Comparison of ENCODE assay signal across 8 cellular contexts in genomic region chr10:43138757-43139241, GRCh38. TPM values are rescaled to one million over a fixed set of nuclear protein-coding genes. Genes with fewer than 3 reads are reported as not detected.
DNase-seq lines count a peak whose midpoint lies in the region; ATAC-seq and TF ChIP-seq lines count a peak whose summit lies in the region.

No MANE protein-coding gene starts in this region.

- H3K79me2 ChIP-seq in GM23338 (replicated peaks; ENCODE audit: insufficient read depth) (peaks cover 29% of the 10 kb centered on the region), MM.1S (ENCODE audit: low read length) (peaks cover 58% of the 10 kb centered on the region)

- H3K9ac ChIP-seq in MM.1S (ENCODE audit: low read length) = peak overlapping the region; percentile 73

- H4K20me1 ChIP-seq in GM23338 (replicated peaks; ENCODE audit: insufficient read depth) (peaks cover 12% of the 10 kb centered on the region), MM.1S (ENCODE audit: insufficient read depth, low read length) (no peaks in the 10 kb centered on the region)

- H3K4me1 Mint-ChIP-seq in GM23338 = peaks cover 12% of the 10 kb centered on the region

- no peaks in the 10 kb centered on the region for H3K9me2 ChIP-seq in GM23338 (ENCODE audit: insufficient read depth)
- H3K9me2 ChIP-seq in MM.1S (replicated peaks; ENCODE audit: insufficient read depth, low read length) = no peaks in the 10 kb centered on the region

- peak overlapping the region; percentile 92 for H3K4me3 Mint-ChIP-seq in GM23338

- H3K36me3 ChIP-seq in GM06990 (ENCODE audit: control insufficient read depth, insufficient read depth, low read length) (no peaks in the 10 kb centered on the region), GM23338 (ENCODE audit: insufficient read depth) (no peaks in the 10 kb centered on the region), MM.1S (replicated peaks; ENCODE audit: insufficient read depth, low read length) (no peaks in the 10 kb centered on the region), lung (ENCODE audit: control insufficient read depth in 2 of 2, insufficient read depth in 2 of 2, low read length in 2 of 2) (no peaks in the 10 kb centered on the region)

- 0 to 1% methylated on average over 22 of the region's 22 CpGs for WGBS in lung, 2 donors

- H3K27ac Mint-ChIP-seq in GM23338 = peak overlapping the region; percentile 43; the same call in 1 of the 2 replicates

- H3K4me1 ChIP-seq in GM23338 (ENCODE audit: insufficient read depth) (0 out of 2 replicates have a peak, but pooled peaks cover 3% of the 10 kb centered on the region), MM.1S (ENCODE audit: low read length) (peaks cover 41% of the 10 kb centered on the region), lung (ENCODE audit: control insufficient read depth in 2 of 2, insufficient read depth in 2 of 2, low read length in 2 of 2) (peaks cover 4% of the 10 kb centered on the region in 2 donors)

- H3K36me3 Mint-ChIP-seq in GM23338 (ENCODE audit: low read depth) = no peaks in the 10 kb centered on the region

- H2AFZ ChIP-seq in GM23338 (peak overlapping the region; percentile 94; the same call in 1 of the 2 replicates), MM.1S (ENCODE audit: low read length) (no peak overlapping the region; the same call in 1 of the 2 replicates)

- H3F3A ChIP-seq in GM23338 (replicated peaks; ENCODE audit: low read depth) (0 out of 2 replicates have a peak, but pooled peaks cover 4% of the 10 kb centered on the region), MM.1S (ENCODE audit: insufficient read depth, low read length) (peaks cover 31% of the 10 kb centered on the region)

- H3K27me3 ChIP-seq in GM06990 (replicated peaks; ENCODE audit: control insufficient read depth, insufficient read depth, low read length) = no peaks in the 10 kb centered on the region
- peaks cover 34% of the 10 kb centered on the region for H3K27me3 ChIP-seq in GM23338 (ENCODE audit: insufficient read depth)
- no peaks in the 10 kb centered on the region for H3K27me3 ChIP-seq in MM.1S (replicated peaks; ENCODE audit: insufficient read depth, low read length)
- H3K27me3 ChIP-seq in lung (ENCODE audit: control insufficient read depth, insufficient read depth) = no peaks in the 10 kb centered on the region

- H3K27ac ChIP-seq in GM23338 (ENCODE audit: low read depth) = no peak overlapping the region
- peak overlapping the region; percentile 84 for H3K27ac ChIP-seq in MM.1S (ENCODE audit: low read length)
- peak overlapping the region; percentile 92 to 97 for H3K27ac ChIP-seq in coronary artery
- peak overlapping the region; percentile 94 to 100 for H3K27ac ChIP-seq in lung (ENCODE audit: low read depth in 1 of 2, low read length in 1 of 2)

- peak overlapping the region; percentile 95 for H3K4me2 ChIP-seq in GM23338
- peak overlapping the region; percentile 71 for H3K4me2 ChIP-seq in MM.1S (ENCODE audit: low read depth, low read length)

- H3K9me3 ChIP-seq in MM.1S (replicated peaks; ENCODE audit: insufficient read depth, low read length) (no peaks in the 10 kb centered on the region), lung (ENCODE audit: control insufficient read depth in 2 of 2, insufficient read depth in 1 of 2, low read length in 1 of 2) (no peaks in the 10 kb centered on the region)

- peak overlapping the region; percentile 91 for H3K4me3 ChIP-seq in GM06990 (replicated peaks; ENCODE audit: low read depth, low read length)
- peak overlapping the region; percentile 91 for H3K4me3 ChIP-seq in GM23338
- H3K4me3 ChIP-seq in MM.1S (ENCODE audit: low read length) = peak overlapping the region; percentile 74
- peak overlapping the region; percentile 88 for H3K4me3 ChIP-seq in coronary artery
- H3K4me3 ChIP-seq in lung = peak overlapping the region; percentile 71

- peak; percentile 45 for ATAC-seq in GM23338
- ATAC-seq in lung (ENCODE audit: insufficient read depth, low FRiP score) = no peak

- no peak for TF ChIP-seq CTCF in GM06990 (IDR thresholded peaks at IDR 0.05; ENCODE audit: insufficient read depth, low read length, poor library complexity, severe bottlenecking)
- no peak for TF ChIP-seq CTCF in GM23338 (conservative IDR thresholded peaks at IDR 0.05; ENCODE audit: low read depth in 2 of 2)
- TF ChIP-seq CTCF in MM.1S (IDR thresholded peaks at IDR 0.05; ENCODE audit: low read length) = no peak
- no peak for TF ChIP-seq CTCF in coronary artery (IDR thresholded peaks at IDR 0.05)
- no peak for TF ChIP-seq CTCF in lung (IDR thresholded peaks at IDR 0.05; ENCODE audit: control extremely low read depth, extremely low read depth)

- H3K9me3 Mint-ChIP-seq in GM23338 = no peaks in the 10 kb centered on the region; the same call in 2 of the 3 replicates

- peaks cover 16% of the 10 kb centered on the region for H3K27me3 Mint-ChIP-seq in GM23338 (ENCODE audit: insufficient read depth, low read depth, poor library complexity)

- DNase-seq in GM06990 (ENCODE audit: extremely low read depth, insufficient read length) (no peak), GM23338 (ENCODE audit: low spot score) (peak; percentile 50), MM.1S (peak; percentile 71), coronary artery (ENCODE audit: low spot score) (no peak), lung (ENCODE audit: low spot score) (no peak), NCI-H1436 treated with DMSO at 0.1 percent for 48 hours (lab: John Stamatoyannopoulos, UW) (no peak)
- peak; percentile 46 for DNase-seq in activated CD4-positive, CD25-positive, alpha-beta regulatory T cell treated with anti-CD3 and anti-CD28 coated beads, Interleukin-2, amount 50 U/mL, for 16 hours (ENCODE audit: low read depth, low spot score)
- DNase-seq in stimulated activated CD8-positive, alpha-beta memory T cell treated with anti-CD3 and anti-CD28 coated beads, Interleukin-2, amount 100 ng/mL, for 1 hour (ENCODE audit: low read depth in 2 of 2) = peak; percentile 19 to 30

TF ChIP-seq in GM23338, 12 proteins besides CTCF, POLR2A, EP300 and RAD21:
- no peak for TF ChIP-seq REST (IDR thresholded peaks at IDR 0.05; ENCODE audit: unreplicated experiment)
- peak; percentile 31 for TF ChIP-seq EZH2 (IDR thresholded peaks at IDR 0.05; ENCODE audit: low read depth, unreplicated experiment)

RNA-seq across cellular contexts. Expression of gene CSGALNACT2, which starts 0.6 kb away (rescaled TPM):
- total RNA-seq in GM23338 (2014; rRNA removed; shearing (Covaris generic)) = 3.7 and 4.6 TPM in 2 replicates
- polyA plus RNA-seq in GM23338 (2016; fragmentation: Nextera tagmentation; extraction: Ambion mirVana) (2.4 and 3.0 TPM in 2 replicates), lung (10 to 100 TPM in 1 of 2 donors, 1 to 10 TPM in 1; 9.8 to 48.4 TPM)
- total RNA-seq in lung = 10 to 100 TPM; 29.2 to 37.4 TPM

Comparison
In these comparisons a context has a peak if more than half of its experiments do, and no peak if none do; other contexts are left out.
1. DNase-seq: peak in GM23338 (single experiment), MM.1S (single experiment), activated CD4-positive, CD25-positive, alpha-beta regulatory T cell treated with anti-CD3 and anti-CD28 coated beads, Interleukin-2, amount 50 U/mL, for 16 hours (single experiment) and stimulated activated CD8-positive, alpha-beta memory T cell treated with anti-CD3 and anti-CD28 coated beads, Interleukin-2, amount 100 ng/mL, for 1 hour (2 of 2); none in GM06990 (single experiment), coronary artery (single experiment), lung (single experiment) and NCI-H1436 treated with DMSO at 0.1 percent for 48 hours (single experiment).
2. Peak in every context shown above with its lines, with median percentiles within 50 percentile points of each other: H3K4me3 ChIP-seq.